ENCODE assay signal across 8 cellular contexts in genomic region chr3:36944641-36945270, GRCh38. TPM values are rescaled to one million over a fixed set of nuclear protein-coding genes. Genes with fewer than 3 reads are reported as not detected.
A peak's percentile ranks its signal among the peaks of the same experiment; 100 is the strongest.
DNase-seq lines count a peak whose midpoint lies in the region; ATAC-seq lines count a peak whose summit lies in the region.

TRANK1 (minus strand) TSS chr3:36945054; CDS start chr3:36944809, 245 bp downstream.

- no peaks in the 10 kb centered on the region for H3K27me3 Mint-ChIP-seq in activated CD4-positive, alpha-beta memory T cell treated with anti-CD3 and anti-CD28 coated beads for 36 hours

- DNase-seq in DMS79 (lab: John Stamatoyannopoulos, UW) = peak; percentile 6
- DNase-seq in MG63 = peak; percentile 1
- DNase-seq in activated CD4-positive, alpha-beta memory T cell treated with anti-CD3 and anti-CD28 coated beads for 36 hours = peak; percentile 90
- peak; percentile 55 for DNase-seq in effector CD8-positive, alpha-beta T cell (lab: John Stamatoyannopoulos, UW)
- no peak for DNase-seq in mesenteric fat pad (ENCODE audit: low spot score)
- peak; percentile 62 for DNase-seq in stimulated activated CD8-positive, alpha-beta memory T cell treated with anti-CD3 and anti-CD28 coated beads, Interleukin-15, amount 100 ng/mL, for 1 hour (ENCODE audit: low read depth)
- DNase-seq in amniotic stem cell (lab: John Stamatoyannopoulos, UW) = no peak

- H3K27ac Mint-ChIP-seq in activated CD4-positive, alpha-beta memory T cell treated with anti-CD3 and anti-CD28 coated beads for 36 hours = no peak within 1 kb of the TSS

- no peaks in the 10 kb centered on the region for H3K27me3 ChIP-seq in MG63

- peaks cover 12% of the 10 kb centered on the region for H3K36me3 Mint-ChIP-seq in activated CD4-positive, alpha-beta memory T cell treated with anti-CD3 and anti-CD28 coated beads for 36 hours

- intact Hi-C loops in activated CD4-positive, alpha-beta memory T cell treated with anti-CD3 and anti-CD28 coated beads for 36 hours (cut with micrococcal nuclease) = loop anchor here (1.0 to 2.0 kb wide), 5 partner anchors 14 to 68 kb away; partner anchors contain the start of genes EPM2AIP1 and MLH1

- peak within 1 kb of the TSS; percentile 17; the same call in 1 of the 2 replicates for H3K4me3 ChIP-seq in MG63

- POLR2A ChIA-PET in activated CD4-positive, alpha-beta memory T cell treated with anti-CD3 and anti-CD28 coated beads for 36 hours (lab: Charles Lee) = interaction anchor here (1.0 to 2.7 kb wide), 5 partner anchors 37 to 68 kb away, joined by 3 to 12 read pairs (median 6); partner anchors contain the start of genes EPM2AIP1 and MLH1

- no peaks in the 10 kb centered on the region for H3K36me3 ChIP-seq in MG63

- ATAC-seq in GM21576 (IDR thresholded peaks at IDR 0.05; ENCODE audit: unreplicated experiment) = peak; percentile 59

- H3K9me3 ChIP-seq in MG63 = no peaks in the 10 kb centered on the region

- H3K9me3 Mint-ChIP-seq in activated CD4-positive, alpha-beta memory T cell treated with anti-CD3 and anti-CD28 coated beads for 36 hours = peaks cover 25% of the 10 kb centered on the region

- peaks cover 16% of the 10 kb centered on the region for H3K4me1 Mint-ChIP-seq in activated CD4-positive, alpha-beta memory T cell treated with anti-CD3 and anti-CD28 coated beads for 36 hours (ENCODE audit: low read depth)

- H3K4me3 Mint-ChIP-seq in activated CD4-positive, alpha-beta memory T cell treated with anti-CD3 and anti-CD28 coated beads for 36 hours = peak within 1 kb of the TSS; percentile 80

- CTCF ChIA-PET in activated CD4-positive, alpha-beta memory T cell treated with anti-CD3 and anti-CD28 coated beads for 36 hours (lab: Charles Lee) = interaction anchor here (1.0 to 3.2 kb wide), 3 partner anchors 12 to 38 kb away, joined by 3 to 39 read pairs (median 4); no protein-coding TSS in a partner anchor

RNA-seq across cellular contexts. Expression of gene TRANK1, which starts in this region (rescaled TPM):
- total RNA-seq in MG63 (2014; rRNA removed; shearing (Covaris generic); ENCODE audit: low replicate concordance) = 1.0 and 3.8 TPM in 2 replicates
- total RNA-seq in activated CD4-positive, alpha-beta memory T cell treated with anti-CD3 and anti-CD28 coated beads for 36 hours = 10 to 100 TPM; 11.7 to 17.1 TPM
- 14.7 TPM for total RNA-seq in mesenteric fat pad

Comparison
In these comparisons a context has a peak if more than half of its experiments do, and no peak if none do; other contexts are left out.
1. DNase-seq: peak in DMS79 (single experiment), MG63 (single experiment), activated CD4-positive, alpha-beta memory T cell treated with anti-CD3 and anti-CD28 coated beads for 36 hours (single experiment), effector CD8-positive, alpha-beta T cell (single experiment) and stimulated activated CD8-positive, alpha-beta memory T cell treated with anti-CD3 and anti-CD28 coated beads, Interleukin-15, amount 100 ng/mL, for 1 hour (single experiment); none in mesenteric fat pad (single experiment) and amniotic stem cell (single experiment).